ENCODE assay signal across 11 cellular contexts in genomic region chr9:130268521-130269131, GRCh38. TPM values are rescaled to one million over a fixed set of nuclear protein-coding genes. Genes with fewer than 3 reads are reported as not detected.
A peak's percentile ranks its signal among the peaks of the same experiment; 100 is the strongest.
DNase-seq lines count a peak whose midpoint lies in the region; ATAC-seq, FAIRE-seq and TF ChIP-seq lines count a peak whose summit lies in the region.
"Had no signal": no experiment of that assay in that cellular context is flagged by ENCODE, and none has a peak within 500 bp of the region (broad histone marks: within the 10 kb centered on the region; RNA-seq: fewer than 3 reads in every experiment).

No MANE protein-coding gene starts in this region.

- no peak for TF ChIP-seq CTCF in K562 (IDR thresholded peaks at IDR 0.05 in 2 of 3, conservative IDR thresholded peaks at IDR 0.05 in 1 of 3; ENCODE audit: insufficient read depth in 2 of 3, low read depth in 1 of 3, low read length in 3 of 3)

- ATAC-seq in K562 (peak; percentile 38; the same call in 1 of the 3 replicates), HG02852 (IDR thresholded peaks at IDR 0.05; ENCODE audit: unreplicated experiment) (no peak)

- WGBS in K562 (ENCODE audit: insufficient coverage, low coverage, missing lambda C conversion rate) = under 1% methylated on average over 14 of the region's 14 CpGs

- no peak overlapping the region for H3K4me2 ChIP-seq in K562 (ENCODE audit: insufficient read depth, low read length)

- TF ChIP-seq POLR2A in K562 (conservative IDR thresholded peaks at IDR 0.05) = no peak

- no peak overlapping the region for H2AFZ ChIP-seq in K562 (ENCODE audit: low read depth, low read length)

- POLR2A ChIA-PET in K562 (lab: Yijun Ruan, JAX) = interaction anchor here (0.6 kb wide), 1 partner anchor 391 kb away, joined by 4 read pairs; no protein-coding TSS in a partner anchor

- H3K79me2 ChIP-seq in K562 (ENCODE audit: control insufficient read depth, insufficient read depth, low read length) = no peaks in the 10 kb centered on the region

- DNase-seq in COR-L47 (lab: John Stamatoyannopoulos, UW) = peak; percentile 96
- peak; percentile 60 for DNase-seq in NCI-H1417 treated with DMSO at 0.1 percent for 48 hours (lab: John Stamatoyannopoulos, UW)
- DNase-seq in K562 (ENCODE audit: extremely low read depth in 1 of 4, low spot score in 3 of 4) = no peak
- DNase-seq in myocyte (ENCODE audit: low read depth) = peak; percentile 55
- no peak for DNase-seq in GM19239 (ENCODE audit: insufficient read length, low spot score)
- DNase-seq in activated naive CD4-positive, alpha-beta T cell treated with Interleukin-2 at 50 U/mL for 16 hours = no peak
- no peak for DNase-seq in activated gamma-delta T cell (lab: John Stamatoyannopoulos, UW)
- DNase-seq: activated CD4-positive, alpha-beta memory T cell treated with anti-CD3 and anti-CD28 coated beads for 36 hours; NCI-H446 treated with DMSO at 0.1 percent for 48 hours had no signal

- H3K36me3 ChIP-seq in K562 (ENCODE audit: control insufficient read depth, insufficient read depth, low read length) = no peaks in the 10 kb centered on the region

- no peak for FAIRE-seq in K562 (lab: Jason Lieb, UNC)
- no peak for FAIRE-seq in GM19239 (lab: Jason Lieb, UNC)

- no peaks in the 10 kb centered on the region for H3K9me1 ChIP-seq in K562 (ENCODE audit: control insufficient read depth, insufficient read depth, low read length)

- peaks cover 0 to 15% of the 10 kb centered on the region in 2 experiments; a peak in 2 of 5 replicates for H3K4me1 ChIP-seq in K562 (replicated peaks in 1 of 2; ENCODE audit: control insufficient read depth in 2 of 2, insufficient read depth in 2 of 2, low read length in 2 of 2)

- no peak for TF ChIP-seq EP300 in K562 (IDR thresholded peaks at IDR 0.05; ENCODE audit: low read length)

- BruUV-seq in K562 (replicated peaks; lab: Mats Ljungman, UMichigan) = no TSS peak

- peaks cover 2% of the 10 kb centered on the region for H4K20me1 ChIP-seq in K562 (replicated peaks; ENCODE audit: control insufficient read depth, insufficient read depth, low read length)

- H3K9me3 ChIP-seq in K562 (replicated peaks; ENCODE audit: control insufficient read depth, insufficient read depth, low read depth, low read length) = no peaks in the 10 kb centered on the region

- 0 out of 4 replicates have a peak overlapping the region, but pooled peaks of 1 of the 2 experiments have one; percentile 7 for H3K9ac ChIP-seq in K562 (ENCODE audit: insufficient read depth in 1 of 2, low read depth in 2 of 2, low read length in 2 of 2)

- intact Hi-C loops in K562 (cut with micrococcal nuclease) = no loop called here

- in situ Hi-C loops in K562 (cut with MboI) = no loop called here

- H3K27me3 ChIP-seq in K562 (ENCODE audit: control insufficient read depth in 2 of 2, insufficient read depth in 2 of 2, low read length in 2 of 2) = peaks cover 41 to 68% of the 10 kb centered on the region in 2 experiments

- no peak for TF ChIP-seq RAD21 in K562 (CRISPR knock-in tag; conservative IDR thresholded peaks at IDR 0.05 in 1 of 2, IDR thresholded peaks at IDR 0.05 in 1 of 2)

- no peak overlapping the region for H3K4me3 ChIP-seq in K562
- H3K4me3 ChIP-seq: skin epidermis had no signal

- H3K27ac ChIP-seq in K562 (ENCODE audit: extremely low read depth, low read depth, low read length) = no peak overlapping the region

- CTCF ChIA-PET in K562 (lab: Yijun Ruan, JAX; ENCODE audit: low intra/inter-chr PET ratio) = no interaction called here

TF ChIP-seq in K562, 482 proteins besides CTCF, POLR2A, EP300 and RAD21:
- peak; percentile 21; the same call in 1 of the 2 replicates for TF ChIP-seq NFIC (IDR thresholded peaks at IDR 0.05)
- TF ChIP-seq, protein P1, sequence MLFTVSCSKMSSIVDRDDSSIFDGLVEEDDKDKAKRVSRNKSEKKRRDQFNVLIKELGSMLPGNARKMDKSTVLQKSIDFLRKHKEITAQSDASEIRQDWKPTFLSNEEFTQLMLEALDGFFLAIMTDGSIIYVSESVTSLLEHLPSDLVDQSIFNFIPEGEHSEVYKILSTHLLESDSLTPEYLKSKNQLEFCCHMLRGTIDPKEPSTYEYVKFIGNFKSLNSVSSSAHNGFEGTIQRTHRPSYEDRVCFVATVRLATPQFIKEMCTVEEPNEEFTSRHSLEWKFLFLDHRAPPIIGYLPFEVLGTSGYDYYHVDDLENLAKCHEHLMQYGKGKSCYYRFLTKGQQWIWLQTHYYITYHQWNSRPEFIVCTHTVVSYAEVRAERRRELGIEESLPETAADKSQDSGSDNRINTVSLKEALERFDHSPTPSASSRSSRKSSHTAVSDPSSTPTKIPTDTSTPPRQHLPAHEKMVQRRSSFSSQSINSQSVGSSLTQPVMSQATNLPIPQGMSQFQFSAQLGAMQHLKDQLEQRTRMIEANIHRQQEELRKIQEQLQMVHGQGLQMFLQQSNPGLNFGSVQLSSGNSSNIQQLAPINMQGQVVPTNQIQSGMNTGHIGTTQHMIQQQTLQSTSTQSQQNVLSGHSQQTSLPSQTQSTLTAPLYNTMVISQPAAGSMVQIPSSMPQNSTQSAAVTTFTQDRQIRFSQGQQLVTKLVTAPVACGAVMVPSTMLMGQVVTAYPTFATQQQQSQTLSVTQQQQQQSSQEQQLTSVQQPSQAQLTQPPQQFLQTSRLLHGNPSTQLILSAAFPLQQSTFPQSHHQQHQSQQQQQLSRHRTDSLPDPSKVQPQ (CRISPR knock-in tag; IDR thresholded peaks at IDR 0.05; ENCODE audit: borderline replicate concordance) = no peak

RNA-seq across cellular contexts. Expression of gene HMCN2, which starts 3.1 kb away (rescaled TPM):
- total RNA-seq in K562 (2011; cell fraction: chromatin; rRNA removed; ENCODE audit: low replicate concordance) = 0.28 TPM in 1 of 2 replicates, not detected in the other
- 0.13 and 0.17 TPM in 2 replicates for total RNA-seq in K562 (2011; cell fraction: nucleolus; rRNA removed)
- 0.15 TPM in 1 of 2 replicates, not detected in the other for total RNA-seq in K562 (2011; cell fraction: nucleoplasm; rRNA removed)
- not detected in 2 replicates for total RNA-seq in K562 (2014; rRNA removed)
- not detected in 2 replicates for total RNA-seq in K562 (2014; rRNA removed; fragmentation: Illumina TruSeq; extraction: Trizol)
- total RNA-seq in K562 (2015; rRNA removed; fragmentation: Illumina TruSeq; extraction: Trizol) = not detected in 2 replicates
- 0.02 TPM in 1 of 2 replicates, not detected in the other for total RNA-seq in K562 (2021)
- polyA plus RNA-seq in K562 (2011; rRNA removed) = 0.01 TPM in 1 of 2 replicates, not detected in the other
- polyA plus RNA-seq in K562 (2011; cell fraction: cytosol; rRNA removed) = 0.03 TPM in 2 replicates
- 0.06 and 0.17 TPM in 2 replicates for polyA plus RNA-seq in K562 (2011; cell fraction: nucleus; rRNA removed)
- polyA plus RNA-seq in K562 (2012) = 0.01 TPM in 1 of 2 replicates, not detected in the other
- polyA plus RNA-seq in K562 (2014; fragmentation: Illumina TruSeq; extraction: Trizol) = not detected in 2 replicates
- not detected for polyA plus RNA-seq in K562 (2014; fragmentation: Nextera tagmentation; extraction: Ambion mirVana)
- polyA plus RNA-seq in K562 (2014; rRNA removed) = 0.01 TPM in 1 of 2 replicates, not detected in the other
- 0.09 TPM in 1 of 2 replicates, not detected in the other for polyA minus RNA-seq in K562 (2011; rRNA and poly(A)+ RNA removed)
- not detected in 2 replicates for polyA minus RNA-seq in K562 (2011; cell fraction: cytosol; rRNA and poly(A)+ RNA removed)
- polyA minus RNA-seq in K562 (2011; cell fraction: nucleus; rRNA and poly(A)+ RNA removed) = under 0.01 TPM in 1 of 2 replicates, not detected in the other
- 0.13 and 0.21 TPM in 2 replicates for total RNA-seq in myocyte
- polyA plus RNA-seq in myocyte (2012) = 0.84 TPM
- total RNA-seq: activated CD4-positive, alpha-beta memory T cell treated with anti-CD3 and anti-CD28 coated beads for 36 hours had no signal

Comparison
In these comparisons a context has a peak if more than half of its experiments do, and no peak if none do; other contexts are left out.
1. DNase-seq: peak in COR-L47 (single experiment), NCI-H1417 treated with DMSO at 0.1 percent for 48 hours (single experiment) and myocyte (single experiment); none in K562 (0 of 4), GM19239 (single experiment), activated naive CD4-positive, alpha-beta T cell treated with Interleukin-2 at 50 U/mL for 16 hours (single experiment) and activated gamma-delta T cell (single experiment).